ENCODE assay signal across 9 cellular contexts in genomic region chr16:4679854-4680636, GRCh38. TPM values are rescaled to one million over a fixed set of nuclear protein-coding genes. Genes with fewer than 3 reads are reported as not detected.
DNase-seq lines count a peak whose midpoint lies in the region; ATAC-seq, FAIRE-seq and TF ChIP-seq lines count a peak whose summit lies in the region.
"Had no signal": no experiment of that assay in that cellular context is flagged by ENCODE, and none has a peak within 500 bp of the region (broad histone marks: within the 10 kb centered on the region; RNA-seq: fewer than 3 reads in every experiment).

No MANE protein-coding gene starts in this region.

- ATAC-seq in HG02884 (IDR thresholded peaks at IDR 0.05; ENCODE audit: unreplicated experiment), result no peak
- no peak for ATAC-seq in GM21786 (IDR thresholded peaks at IDR 0.05; ENCODE audit: unreplicated experiment)
- ATAC-seq in stimulated activated naive CD8-positive, alpha-beta T cell treated with anti-CD3 and anti-CD28 coated beads, Interleukin-15, Interleukin-2, amounts not matched to agents 100 U/mL and 50 U/mL, for 24 hours, result no peak
- ATAC-seq: activated T-cell treated with anti-CD3 and anti-CD28 coated beads, Interleukin-2, amount 50 U/mL, for 4 hours had no signal

- H3K4me1 ChIP-seq in adipocyte (ENCODE audit: control insufficient read depth, insufficient read depth, low read length), result no peaks in the 10 kb centered on the region
- peaks cover 24% of the 10 kb centered on the region for H3K4me1 ChIP-seq in keratinocyte (ENCODE audit: control insufficient read depth, extremely low read depth, insufficient read depth, low read length)
- peaks cover 30 to 72% (median 42%) of the 10 kb centered on the region in 4 donors for H3K4me1 ChIP-seq in stomach

- no peak overlapping the region for H2AFZ ChIP-seq in keratinocyte (ENCODE audit: control insufficient read depth, low read length)

- H3K36me3 ChIP-seq in adipocyte (ENCODE audit: control insufficient read depth, insufficient read depth, low read length, severe bottlenecking) (peaks cover 42% of the 10 kb centered on the region), keratinocyte (ENCODE audit: control insufficient read depth in 2 of 2, extremely low read depth in 1 of 2, insufficient read depth in 2 of 2, low read length in 2 of 2) (peaks cover 7 to 21% of the 10 kb centered on the region in 2 experiments), stomach (peaks cover 28 to 98% (median 90%) of the 10 kb centered on the region in 4 donors)

- H3K79me2 ChIP-seq in keratinocyte (ENCODE audit: control insufficient read depth, insufficient read depth, low read length), result no peaks in the 10 kb centered on the region

- H3K4me3 ChIP-seq in adipocyte (ENCODE audit: low read length) (peak overlapping the region; percentile 76), keratinocyte (ENCODE audit: control insufficient read depth in 2 of 3, extremely low read depth in 1 of 3, insufficient read depth in 2 of 3, low read depth in 1 of 3, low read length in 3 of 3) (peak overlapping the region; percentile 30 to 68 (median 51)), stomach (peak overlapping the region; percentile 16 to 43 (median 24))

- no peak for TF ChIP-seq POLR2A in stomach (IDR thresholded peaks at IDR 0.05)

- dilution Hi-C loops in keratinocyte (cut with MboI; ENCODE audit: extremely low pct_ligation_motif_present, low sequenced_read_pairs), result no loop called here

- peak overlapping the region; percentile 93 for H3K4me2 ChIP-seq in keratinocyte (ENCODE audit: control insufficient read depth, extremely low read depth, insufficient read depth, low read depth, low read length)

- H4K20me1 ChIP-seq in keratinocyte (ENCODE audit: control insufficient read depth, extremely low read depth, insufficient read depth, low read length), result no peaks in the 10 kb centered on the region

- H3K27ac ChIP-seq in keratinocyte (ENCODE audit: control insufficient read depth, insufficient read depth, low read length) (peak overlapping the region; percentile 64), stomach (peak overlapping the region; percentile 82 to 90 (median 87))

- H3K9ac ChIP-seq in adipocyte (ENCODE audit: low read length) (peak overlapping the region; percentile 90), keratinocyte (ENCODE audit: control insufficient read depth, extremely low read depth, insufficient read depth, low read length) (peak overlapping the region; percentile 73)

- H3K9me3 ChIP-seq in adipocyte (ENCODE audit: control insufficient read depth, low read length) (no peaks in the 10 kb centered on the region), keratinocyte (ENCODE audit: control insufficient read depth, low read depth, low read length) (no peaks in the 10 kb centered on the region), stomach (no peaks in the 10 kb centered on the region)

- intact Hi-C loops in stomach (cut with DNase I; ENCODE audit: low total_unique reads), result no loop called here

- H3K27me3 ChIP-seq in adipocyte (replicated peaks; ENCODE audit: control insufficient read depth, insufficient read depth, low read length) (no peaks in the 10 kb centered on the region), keratinocyte (ENCODE audit: control insufficient read depth, extremely low read depth, insufficient read depth, low read length) (no peaks in the 10 kb centered on the region), stomach (no peaks in the 10 kb centered on the region)

- no peaks in the 10 kb centered on the region for H3K9me1 ChIP-seq in keratinocyte (ENCODE audit: control insufficient read depth, extremely low read depth, insufficient read depth, low read length)

- FAIRE-seq in keratinocyte (lab: Jason Lieb, UNC), result peak; percentile 29

- no peak for TF ChIP-seq CTCF in keratinocyte (optimal IDR thresholded peaks at IDR 0.05 in 1 of 3, IDR thresholded peaks at IDR 0.05 in 1 of 3, conservative IDR thresholded peaks at IDR 0.05 in 1 of 3; ENCODE audit: extremely low read depth in 1 of 3, insufficient read depth in 2 of 3, low read length in 3 of 3)
- TF ChIP-seq CTCF in stomach (IDR thresholded peaks at IDR 0.05), result no peak

- 26 to 55% (median 37%) methylated on average over 47 of the region's 47 CpGs for WGBS in stomach, 5 donors

- no peak for TF ChIP-seq EP300 in stomach (IDR thresholded peaks at IDR 0.05)

- peak; percentile 73 for DNase-seq in LHCN-M2 (ENCODE audit: low read depth)
- DNase-seq in adipocyte (ENCODE audit: low read depth), result no peak
- DNase-seq in keratinocyte (ENCODE audit: low read depth, low spot score), result peak; percentile 66
- peak; percentile 91 for DNase-seq in stomach
- DNase-seq in NCI-H2081 (lab: John Stamatoyannopoulos, UW), result no peak
- DNase-seq in stimulated activated naive CD8-positive, alpha-beta T cell treated with anti-CD3 and anti-CD28 coated beads, Interleukin-15, Interleukin-2, amounts not matched to agents 100 U/mL and 50 U/mL, for 24 hours, result no peak
- DNase-seq: activated T-cell treated with anti-CD3 and anti-CD28 coated beads, Interleukin-2, amount 50 U/mL, for 4 hours had no signal

RNA-seq across cellular contexts. Expression of gene NUDT16L1, which starts 13.3 kb away (rescaled TPM):
- total RNA-seq in LHCN-M2 (2014; rRNA removed), result 38.9 and 40.4 TPM in 2 replicates
- polyA plus RNA-seq in LHCN-M2 (2012), result 46.2 TPM
- 23.0 to 28.8 TPM (median 24.2 TPM) in 3 replicates for polyA plus RNA-seq in keratinocyte
- polyA plus RNA-seq in keratinocyte (2011; ENCODE audit: low read depth), result 3.0 TPM
- polyA plus RNA-seq in keratinocyte (2011; cell fraction: cytosol; rRNA removed), result 20.0 and 39.0 TPM in 2 replicates
- 22.9 and 27.8 TPM in 2 replicates for polyA plus RNA-seq in keratinocyte (2011; cell fraction: nucleus; rRNA removed)
- 13.2 and 26.4 TPM in 2 replicates for polyA plus RNA-seq in keratinocyte (2012; ENCODE audit: low replicate concordance)
- 10.5 to 12.5 TPM (median 12.1 TPM) in 3 replicates for polyA minus RNA-seq in keratinocyte
- 22.3 TPM for polyA minus RNA-seq in keratinocyte (2011; cell fraction: cytosol; rRNA and poly(A)+ RNA removed)
- 8.5 and 11.0 TPM in 2 replicates for polyA minus RNA-seq in keratinocyte (2011; cell fraction: nucleus; rRNA and poly(A)+ RNA removed)
- total RNA-seq in stomach, result 10 to 100 TPM in 4 of 5 donors, 1 to 10 TPM in 1; 3.5 to 48.2 (median 44.2) TPM
- polyA plus RNA-seq in stomach, result 10 to 100 TPM; 31.9 to 37.2 (median 33.3) TPM

RNA-seq across cellular contexts. Expression of gene ANKS3, which starts 54.0 kb away (rescaled TPM):
- total RNA-seq in LHCN-M2 (2014; rRNA removed), result 14.4 and 17.9 TPM in 2 replicates
- polyA plus RNA-seq in LHCN-M2 (2012), result 9.7 TPM
- 9.7 to 14.7 TPM (median 11.7 TPM) in 3 replicates for polyA plus RNA-seq in keratinocyte
- 12.6 TPM for polyA plus RNA-seq in keratinocyte (2011; ENCODE audit: low read depth)
- polyA plus RNA-seq in keratinocyte (2011; cell fraction: cytosol; rRNA removed), result 6.5 and 8.3 TPM in 2 replicates
- 40.9 and 51.0 TPM in 2 replicates for polyA plus RNA-seq in keratinocyte (2011; cell fraction: nucleus; rRNA removed)
- polyA plus RNA-seq in keratinocyte (2012; ENCODE audit: low replicate concordance), result 8.6 and 9.5 TPM in 2 replicates
- polyA minus RNA-seq in keratinocyte, result 12.0 to 24.2 TPM (median 23.1 TPM) in 3 replicates
- polyA minus RNA-seq in keratinocyte (2011; cell fraction: cytosol; rRNA and poly(A)+ RNA removed), result 11.1 TPM
- polyA minus RNA-seq in keratinocyte (2011; cell fraction: nucleus; rRNA and poly(A)+ RNA removed), result 15.0 and 19.1 TPM in 2 replicates
- total RNA-seq in stomach, result 100 to 1,000 TPM in 1 of 5 donors, 10 to 100 TPM in 4; 11.6 to 183 (median 33.5) TPM
- 10 to 100 TPM; 16.2 to 25.0 (median 24.3) TPM for polyA plus RNA-seq in stomach

RNA-seq across cellular contexts. Expression of gene DNAAF8, which starts 54.3 kb away (rescaled TPM):
- total RNA-seq in LHCN-M2 (2014; rRNA removed) (0.06 and 0.98 TPM in 2 replicates), stomach (1 to 10 TPM in 1 of 5 donors, not detected in 4; 1.8 TPM)
- polyA plus RNA-seq in LHCN-M2 (2012), result 0.89 TPM
- polyA plus RNA-seq in keratinocyte (0.26 to 0.57 TPM (median 0.33 TPM) in 3 replicates), stomach (1 to 10 TPM in 1 of 3 donors, under 1 TPM in 1, not detected in 1; 0.68 to 1.2 TPM)
- not detected for polyA plus RNA-seq in keratinocyte (2011; ENCODE audit: low read depth)
- 0.19 and 0.45 TPM in 2 replicates for polyA plus RNA-seq in keratinocyte (2011; cell fraction: cytosol; rRNA removed)
- 0.20 and 0.36 TPM in 2 replicates for polyA plus RNA-seq in keratinocyte (2011; cell fraction: nucleus; rRNA removed)
- polyA plus RNA-seq in keratinocyte (2012; ENCODE audit: low replicate concordance), result 0.13 and 0.32 TPM in 2 replicates
- 0.23 to 0.36 TPM in 2 of 3 replicates, not detected in the other for polyA minus RNA-seq in keratinocyte
- polyA minus RNA-seq in keratinocyte (2011; cell fraction: cytosol; rRNA and poly(A)+ RNA removed), result not detected
- polyA minus RNA-seq in keratinocyte (2011; cell fraction: nucleus; rRNA and poly(A)+ RNA removed), result not detected in 2 replicates

RNA-seq across cellular contexts. Expression of gene MGRN1, which starts 55.4 kb away (rescaled TPM):
- total RNA-seq in LHCN-M2 (2014; rRNA removed) (25.5 and 26.6 TPM in 2 replicates), stomach (100 to 1,000 TPM in 2 of 5 donors, 10 to 100 TPM in 3; 34.7 to 469 (median 91.4) TPM)
- polyA plus RNA-seq in LHCN-M2 (2012), result 26.1 TPM
- polyA plus RNA-seq in keratinocyte (1.9 to 6.7 TPM (median 2.6 TPM) in 3 replicates), stomach (10 to 100 TPM; 13.2 to 21.5 (median 17.9) TPM)
- polyA plus RNA-seq in keratinocyte (2011; ENCODE audit: low read depth), result 30.6 TPM
- 4.1 and 10.4 TPM in 2 replicates for polyA plus RNA-seq in keratinocyte (2011; cell fraction: cytosol; rRNA removed)
- polyA plus RNA-seq in keratinocyte (2011; cell fraction: nucleus; rRNA removed), result 17.0 and 23.2 TPM in 2 replicates
- 14.5 and 21.2 TPM in 2 replicates for polyA plus RNA-seq in keratinocyte (2012; ENCODE audit: low replicate concordance)
- 6.8 to 35.3 TPM (median 10.5 TPM) in 3 replicates for polyA minus RNA-seq in keratinocyte
- polyA minus RNA-seq in keratinocyte (2011; cell fraction: cytosol; rRNA and poly(A)+ RNA removed), result 25.5 TPM
- 14.0 and 15.9 TPM in 2 replicates for polyA minus RNA-seq in keratinocyte (2011; cell fraction: nucleus; rRNA and poly(A)+ RNA removed)

Comparison
In these comparisons a context has a peak if more than half of its experiments do, and no peak if none do; other contexts are left out.
1. DNase-seq: peak in LHCN-M2 (single experiment), keratinocyte (single experiment) and stomach (single experiment); none in adipocyte (single experiment), NCI-H2081 (0 of 2) and stimulated activated naive CD8-positive, alpha-beta T cell treated with anti-CD3 and anti-CD28 coated beads, Interleukin-15, Interleukin-2, amounts not matched to agents 100 U/mL and 50 U/mL, for 24 hours (single experiment).
2. H3K4me3 ChIP-seq: peak in every context shown above with its lines; median percentile 76 in adipocyte; 51 in keratinocyte; 24 in stomach.